12 cellular contexts compared by ENCODE assay signal in genomic region chr17:4604111-4604644, GRCh38. TPM values are rescaled to one million over a fixed set of nuclear protein-coding genes. Genes with fewer than 3 reads are reported as not detected.
A peak's percentile ranks its signal among the peaks of the same experiment; 100 is the strongest.
DNase-seq lines count a peak whose midpoint lies in the region; ATAC-seq lines count a peak whose summit lies in the region.
"Had no signal": no experiment of that assay in that cellular context is flagged by ENCODE, and none has a peak within 500 bp of the region (broad histone marks: within the 10 kb centered on the region; RNA-seq: fewer than 3 reads in every experiment).

No MANE protein-coding gene starts in this region.

- H3K9me3 Mint-ChIP-seq in natural killer cell treated with Interleukin-12 subunit alpha and Interleukin-12 subunit beta and Interleukin-15 and Interleukin-18, amount 100 ng/mL, for 72 hours, result no peaks in the 10 kb centered on the region

- no peak overlapping the region for H3K4me3 Mint-ChIP-seq in natural killer cell treated with Interleukin-12 subunit alpha and Interleukin-12 subunit beta and Interleukin-15 and Interleukin-18, amount 100 ng/mL, for 72 hours

- no peaks in the 10 kb centered on the region for H3K4me1 Mint-ChIP-seq in natural killer cell treated with Interleukin-12 subunit alpha and Interleukin-12 subunit beta and Interleukin-15 and Interleukin-18, amount 100 ng/mL, for 72 hours (ENCODE audit: low read depth in 2 of 2)

- no peak for ATAC-seq in GM21360 (IDR thresholded peaks at IDR 0.05; ENCODE audit: unreplicated experiment)
- ATAC-seq in natural killer cell treated with Interleukin-12 subunit alpha and Interleukin-12 subunit beta and Interleukin-15 and Interleukin-18, amount 100 ng/mL, for 72 hours, result no peak

- no peaks in the 10 kb centered on the region for H3K36me3 Mint-ChIP-seq in natural killer cell treated with Interleukin-12 subunit alpha and Interleukin-12 subunit beta and Interleukin-15 and Interleukin-18, amount 100 ng/mL, for 72 hours

- DNase-seq in DMS 273 (lab: John Stamatoyannopoulos, UW; ENCODE audit: unreplicated experiment), result peak; percentile 96
- DNase-seq in NCI-H2171 (lab: John Stamatoyannopoulos, UW), result peak; percentile 96
- peak; percentile 88 for DNase-seq in cerebellar cortex (ENCODE audit: low spot score)
- peak; percentile 55 for DNase-seq in mucosa of gallbladder (ENCODE audit: low spot score)
- DNase-seq in NCI-H226, result no peak
- DNase-seq in natural killer cell treated with Interleukin-12 subunit alpha and Interleukin-12 subunit beta and Interleukin-15 and Interleukin-18, amount 100 ng/mL, for 72 hours (ENCODE audit: low spot score), result no peak
- DNase-seq in dermis blood vessel endothelial cell, result no peak
- DNase-seq: activated CD8-positive, alpha-beta memory T cell treated with anti-CD3 and anti-CD28 coated beads, Interleukin-2, amount 50 U/mL, for 4 hours; Kasumi-1; retina had no signal

- peaks cover 10 to 11% of the 10 kb centered on the region in 2 donors for H3K27me3 Mint-ChIP-seq in natural killer cell treated with Interleukin-12 subunit alpha and Interleukin-12 subunit beta and Interleukin-15 and Interleukin-18, amount 100 ng/mL, for 72 hours

- H3K27ac Mint-ChIP-seq in natural killer cell treated with Interleukin-12 subunit alpha and Interleukin-12 subunit beta and Interleukin-15 and Interleukin-18, amount 100 ng/mL, for 72 hours, result no peak overlapping the region

RNA-seq across cellular contexts. Expression of gene SMTNL2, which starts 19.8 kb away (rescaled TPM):
- 2.4 TPM for total RNA-seq in mucosa of gallbladder
- not detected for total RNA-seq in natural killer cell treated with Interleukin-12 subunit alpha and Interleukin-12 subunit beta and Interleukin-15 and Interleukin-18, amount 100 ng/mL, for 72 hours
- under 0.01 TPM in 1 of 2 replicates, not detected in the other for total RNA-seq in dermis blood vessel endothelial cell
- total RNA-seq: glomerular endothelial cell had no signal

RNA-seq across cellular contexts. Expression of gene ALOX15, which starts 37.3 kb away (rescaled TPM):
- total RNA-seq in mucosa of gallbladder (0.49 TPM), dermis blood vessel endothelial cell (not detected in 2 replicates)
- total RNA-seq in natural killer cell treated with Interleukin-12 subunit alpha and Interleukin-12 subunit beta and Interleukin-15 and Interleukin-18, amount 100 ng/mL, for 72 hours, result not detected
- total RNA-seq: glomerular endothelial cell had no signal

RNA-seq across cellular contexts. Expression of gene GGT6, which starts 43.8 kb away (rescaled TPM):
- total RNA-seq in mucosa of gallbladder (21.3 TPM), dermis blood vessel endothelial cell (not detected in 2 replicates)
- not detected for total RNA-seq in natural killer cell treated with Interleukin-12 subunit alpha and Interleukin-12 subunit beta and Interleukin-15 and Interleukin-18, amount 100 ng/mL, for 72 hours
- total RNA-seq: glomerular endothelial cell had no signal

RNA-seq across cellular contexts. Expression of gene MYBBP1A, which starts 49.0 kb away (rescaled TPM):
- total RNA-seq in mucosa of gallbladder (30.8 TPM), dermis blood vessel endothelial cell (32.2 and 52.0 TPM in 2 replicates)
- total RNA-seq in natural killer cell treated with Interleukin-12 subunit alpha and Interleukin-12 subunit beta and Interleukin-15 and Interleukin-18, amount 100 ng/mL, for 72 hours, result 100 to 1,000 TPM in 1 of 2 donors, 10 to 100 TPM in 1; 92.3 to 246 TPM

Comparison
In these comparisons a context has a peak if more than half of its experiments do, and no peak if none do; other contexts are left out.
1. DNase-seq: peak in DMS 273 (single experiment), NCI-H2171 (single experiment), cerebellar cortex (single experiment) and mucosa of gallbladder (single experiment); none in NCI-H226 (single experiment), natural killer cell treated with Interleukin-12 subunit alpha and Interleukin-12 subunit beta and Interleukin-15 and Interleukin-18, amount 100 ng/mL, for 72 hours (single experiment) and dermis blood vessel endothelial cell (single experiment).
2. RNA of gene GGT6, which starts 43.8 kb away (total RNA-seq): 21.3 TPM in mucosa of gallbladder (single experiment); not detected in natural killer cell treated with Interleukin-12 subunit alpha and Interleukin-12 subunit beta and Interleukin-15 and Interleukin-18, amount 100 ng/mL, for 72 hours and not detected in dermis blood vessel endothelial cell; every median in the first group is over 10 times any median in the second.